Comparison of ENCODE assay signal across 33 cellular contexts in the genomic region with DNA sequence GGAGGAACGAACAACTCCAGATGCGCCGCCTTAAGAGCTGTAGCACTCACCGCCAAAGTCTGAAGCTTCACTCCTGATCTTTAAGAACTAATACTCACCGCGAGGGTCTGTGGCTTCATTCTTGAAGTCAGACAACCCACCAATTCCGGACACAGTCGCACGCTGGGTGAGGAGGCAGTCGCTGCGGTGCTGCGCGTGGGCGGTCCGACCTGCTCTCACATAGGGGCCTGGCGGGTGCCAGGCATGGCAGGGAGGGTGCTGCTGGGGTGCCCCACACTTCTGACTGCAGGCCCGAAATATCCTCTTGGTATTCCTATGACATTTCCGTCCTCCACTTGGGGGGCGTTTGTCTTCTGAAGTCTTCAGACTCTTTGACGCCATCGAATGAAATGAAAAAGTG. TPM values are rescaled to one million over a fixed set of nuclear protein-coding genes. Genes with fewer than 3 reads are reported as not detected.
DNase-seq lines count a peak whose midpoint lies in the region; ATAC-seq and TF ChIP-seq lines count a peak whose summit lies in the region.
"Had no signal": no experiment of that assay in that cellular context is flagged by ENCODE, and none has a peak within 500 bp of the region (broad histone marks: within the 10 kb centered on the region; RNA-seq: fewer than 3 reads in every experiment).

No MANE protein-coding gene starts in this region.

- H3K4me2 ChIP-seq in Karpas-422 (ENCODE audit: low read depth, low read length, poor library complexity, severe bottlenecking) (no peak overlapping the region), neuronal stem cell (ENCODE audit: insufficient read depth, low read length, poor library complexity, severe bottlenecking) (no peak overlapping the region)
- H3K4me2 ChIP-seq: A549 had no signal

- H4K91ac ChIP-seq in neuronal stem cell (ENCODE audit: low read depth, low read length, poor library complexity), result no peak overlapping the region

- TF ChIP-seq CTCF in testis (IDR thresholded peaks at IDR 0.05) (no peak), upper lobe of right lung (IDR thresholded peaks at IDR 0.05) (no peak)

- H2BK5ac ChIP-seq in neuronal stem cell (ENCODE audit: low read length), result no peak overlapping the region

- DNase-seq in Karpas-422, result peak; percentile 12
- no peak for DNase-seq in neuronal stem cell (ENCODE audit: low spot score)
- DNase-seq in testis, result no peak
- DNase-seq in upper lobe of right lung, result no peak
- no peak for DNase-seq in activated CD8-positive, alpha-beta memory T cell treated with anti-CD3 and anti-CD28 coated beads, Interleukin-2, amount 50 U/mL, for 48 hours
- no peak for DNase-seq in AML-193 (lab: John Stamatoyannopoulos, UW)
- DNase-seq: 8988T; ACHN; BE2C; C1 segment of cervical spinal cord; Caco-2; Calu3; CD4-positive, alpha-beta T cell; CD4-positive, CD25-positive, alpha-beta regulatory T cell; CD8-positive, alpha-beta memory T cell; CD8-positive, alpha-beta T cell; COR-L47; DMS 273 treated with DMSO at 0.1 percent for 48 hours; DMS153; DMS53; DMS79; DMS79 treated with DMSO at 0.1 percent for 48 hours; DND-41; EL had no signal

- H2AFZ ChIP-seq in Karpas-422 (ENCODE audit: low read length) (no peak overlapping the region), neuronal stem cell (ENCODE audit: low read length) (no peak overlapping the region)

- H2AK5ac ChIP-seq in neuronal stem cell (ENCODE audit: low read depth, low read length), result no peak overlapping the region

- H4K8ac ChIP-seq in neuronal stem cell (ENCODE audit: low read depth, low read length), result no peak overlapping the region

- no CpG with 5 or more reads among the region's 21 CpGs for WGBS in neuronal stem cell (ENCODE audit: extremely low coverage in 2 of 2, insufficient read length in 2 of 2, insufficient replicate concordance in 1 of 2), 2 donors
- 60 to 65% methylated on average over 21 of the region's 21 CpGs for WGBS in testis, 2 donors

- H2BK120ac ChIP-seq in neuronal stem cell (ENCODE audit: low read depth, low read length), result no peak overlapping the region

- intact Hi-C loops in testis (cut with DNase I; ENCODE audit: low total_unique reads), result no loop called here
- intact Hi-C loops in upper lobe of right lung (cut with DNase I), result no loop called here

- no peak for TF ChIP-seq POLR2A in testis (IDR thresholded peaks at IDR 0.05)

- H3K79me1 ChIP-seq in neuronal stem cell (ENCODE audit: low read depth, low read length), result no peaks in the 10 kb centered on the region

- H3K27me3 ChIP-seq in Karpas-422 (ENCODE audit: low read length) (no peaks in the 10 kb centered on the region), neuronal stem cell (ENCODE audit: control insufficient read depth in 3 of 3, insufficient read depth in 3 of 3, low read depth in 1 of 3, low read length in 3 of 3) (no peaks in the 10 kb centered on the region), testis (no peaks in the 10 kb centered on the region), upper lobe of right lung (peaks cover 10% of the 10 kb centered on the region)
- H3K27me3 ChIP-seq: BLaER1; BLaER1 treated with 17β-estradiol and CSF1 and Interleukin-3, amounts not matched to agents 10 nM and 100 nM had no signal

- H3K4ac ChIP-seq in neuronal stem cell (ENCODE audit: low read length), result no peak overlapping the region

- H3K36me3 ChIP-seq in Karpas-422 (ENCODE audit: insufficient read depth, low read length) (no peaks in the 10 kb centered on the region), neuronal stem cell (replicated peaks in 1 of 2; ENCODE audit: control insufficient read depth in 2 of 2, insufficient read depth in 2 of 2, low read length in 2 of 2) (no peaks in the 10 kb centered on the region), testis (ENCODE audit: low read depth, missing control alignments) (no peaks in the 10 kb centered on the region), upper lobe of right lung (no peaks in the 10 kb centered on the region)
- H3K36me3 ChIP-seq: BE2C; BLaER1; BLaER1 treated with 17β-estradiol and CSF1 and Interleukin-3, amounts not matched to agents 10 nM and 100 nM had no signal

- H3K23ac ChIP-seq in neuronal stem cell (ENCODE audit: low read depth, low read length, poor library complexity), result peak overlapping the region; percentile 43

- H3K4me1 ChIP-seq in Karpas-422 (ENCODE audit: low read length) (peaks cover 15% of the 10 kb centered on the region), neuronal stem cell (ENCODE audit: control insufficient read depth in 2 of 2, insufficient read depth in 1 of 2, low read depth in 1 of 2, low read length in 2 of 2) (peaks cover 0 to under 1% of the 10 kb centered on the region in 2 donors), testis (no peaks in the 10 kb centered on the region), upper lobe of right lung (no peaks in the 10 kb centered on the region)
- H3K4me1 ChIP-seq: BE2C had no signal

- no peak overlapping the region for H2BK15ac ChIP-seq in neuronal stem cell (ENCODE audit: low read length)

- H3K9ac ChIP-seq in Karpas-422 (ENCODE audit: low read length) (no peak overlapping the region), neuronal stem cell (ENCODE audit: low read depth, low read length, poor library complexity) (no peak overlapping the region)
- H3K9ac ChIP-seq: BLaER1; BLaER1 treated with 17β-estradiol and CSF1 and Interleukin-3, amounts not matched to agents 10 nM and 100 nM had no signal

- no peaks in the 10 kb centered on the region for H3K79me2 ChIP-seq in Karpas-422 (ENCODE audit: low read length)

- H3K4me3 ChIP-seq in Karpas-422 (ENCODE audit: low read length) (no peak overlapping the region), neuronal stem cell (ENCODE audit: low read length in 2 of 2) (no peak overlapping the region), testis (peak overlapping the region; percentile 16 to 18), upper lobe of right lung (no peak overlapping the region)
- H3K4me3 ChIP-seq: A549; BLaER1; BLaER1 treated with 17β-estradiol and CSF1 and Interleukin-3, amounts not matched to agents 10 nM and 100 nM had no signal

- H2BK12ac ChIP-seq in neuronal stem cell (ENCODE audit: low read length), result no peak overlapping the region

- no peak overlapping the region for H3K18ac ChIP-seq in neuronal stem cell (ENCODE audit: low read length)

- no peak overlapping the region for H3K14ac ChIP-seq in neuronal stem cell (ENCODE audit: low read length)

- H3K9me3 ChIP-seq in Karpas-422 (ENCODE audit: low read length) (no peaks in the 10 kb centered on the region), neuronal stem cell (replicated peaks in 1 of 2; ENCODE audit: control insufficient read depth in 2 of 2, insufficient read depth in 1 of 2, low read depth in 1 of 2, low read length in 2 of 2) (no peaks in the 10 kb centered on the region), testis (no peaks in the 10 kb centered on the region), upper lobe of right lung (no peaks in the 10 kb centered on the region)
- H3K9me3 ChIP-seq: A549, BE2C, Caco-2 had no signal

- H3K27ac ChIP-seq in Karpas-422 (ENCODE audit: low read length), result no peak overlapping the region
- no peak overlapping the region for H3K27ac ChIP-seq in neuronal stem cell (replicated peaks; ENCODE audit: low read length)
- H3K27ac ChIP-seq in testis, result no peak overlapping the region
- H3K27ac ChIP-seq in upper lobe of right lung, result no peak overlapping the region
- H3K27ac ChIP-seq: 22Rv1; A549; BLaER1; BLaER1 treated with 17β-estradiol and CSF1 and Interleukin-3, amounts not matched to agents 10 nM and 100 nM; C4-2B had no signal

- ATAC-seq in upper lobe of right lung, result peak; percentile 36
- ATAC-seq in HG02970 (IDR thresholded peaks at IDR 0.05; ENCODE audit: low FRiP score, unreplicated experiment), result no peak
- no peak for ATAC-seq in HG02884 (IDR thresholded peaks at IDR 0.05; ENCODE audit: unreplicated experiment)
- ATAC-seq: A549; CD8-positive, alpha-beta T cell had no signal

- H4K20me1 ChIP-seq in Karpas-422 (ENCODE audit: insufficient read depth, low read depth, low read length), result no peaks in the 10 kb centered on the region
- H4K20me1 ChIP-seq: BLaER1; BLaER1 treated with 17β-estradiol and CSF1 and Interleukin-3, amounts not matched to agents 10 nM and 100 nM had no signal

- H3K9me2 ChIP-seq in Karpas-422 (replicated peaks; ENCODE audit: insufficient read depth, low read length), result no peaks in the 10 kb centered on the region

RNA-seq across cellular contexts. Expression of a gene that starts 7.4 kb away (rescaled TPM):
- total RNA-seq in Karpas-422 (2014; rRNA removed; shearing (Covaris generic); ENCODE audit: low replicate concordance), result 60.1 and 79.1 TPM in 2 replicates
- 48.7 TPM for polyA plus RNA-seq in neuronal stem cell (2013, experiment 1 of 2)
- 49.4 TPM for polyA plus RNA-seq in neuronal stem cell (2013, experiment 2 of 2)
- total RNA-seq in testis (10 to 100 TPM; 81.1 to 98.9 TPM), upper lobe of right lung (30.7 TPM)
- polyA plus RNA-seq in testis (ENCODE audit: insufficient read depth, low read depth, low replicate concordance), result 43.2 TPM

RNA-seq across cellular contexts. Expression of a gene that starts 59.5 kb away (rescaled TPM):
- 0.11 and 2.9 TPM in 2 replicates for total RNA-seq in Karpas-422 (2014; rRNA removed; shearing (Covaris generic); ENCODE audit: low replicate concordance)
- polyA plus RNA-seq in neuronal stem cell (2013, experiment 1 of 2), result 5.6 TPM
- polyA plus RNA-seq in neuronal stem cell (2013, experiment 2 of 2), result 5.9 TPM
- total RNA-seq in testis (1 to 10 TPM in 1 of 2 donors, under 1 TPM in 1; 0.79 to 1.5 TPM), upper lobe of right lung (2.7 TPM)
- polyA plus RNA-seq in testis (ENCODE audit: insufficient read depth, low read depth, low replicate concordance), result 4.3 TPM
- total RNA-seq: A172, Calu3 had no signal
- polyA plus RNA-seq: A549, BJ had no signal

Comparison
In these comparisons a context has a peak if more than half of its experiments do, and no peak if none do; other contexts are left out.
1. H3K4me3 ChIP-seq: peak in testis (2 of 2); none in Karpas-422 (single experiment), neuronal stem cell (0 of 2) and upper lobe of right lung (single experiment).